In genomic region chr18:76668546-76668945, GRCh38 we compare ENCODE assay signal across 1 cellular context.
TF ChIP-seq lines count a peak whose summit lies in the region.

No MANE protein-coding gene starts in this region.

TF ChIP-seq in H1, 55 proteins besides CTCF, POLR2A, EP300 and RAD21 (continued from another document):
- no peak for TF ChIP-seq E2F6 (IDR thresholded peaks at IDR 0.05)
- TF ChIP-seq KDM1A (IDR thresholded peaks at IDR 0.05; ENCODE audit: borderline replicate concordance, low read length), result no peak
- TF ChIP-seq MAX (IDR thresholded peaks at IDR 0.05), result no peak
- TF ChIP-seq CHD2 (IDR thresholded peaks at IDR 0.05; ENCODE audit: low read length), result no peak
- TF ChIP-seq SIN3A (conservative IDR thresholded peaks at IDR 0.05 in 1 of 2, IDR thresholded peaks at IDR 0.05 in 1 of 2; ENCODE audit: low read depth in 1 of 2, low read length in 2 of 2), result no peak
- no peak for TF ChIP-seq RBBP5 (IDR thresholded peaks at IDR 0.05; ENCODE audit: borderline replicate concordance, low read depth, low read length)
- TF ChIP-seq SAP30 (IDR thresholded peaks at IDR 0.05; ENCODE audit: insufficient read depth, insufficient replicate concordance, low read length), result no peak
- TF ChIP-seq POU5F1 (IDR thresholded peaks at IDR 0.05; ENCODE audit: low read depth, low read length), result no peak
- TF ChIP-seq SUZ12 (IDR thresholded peaks at IDR 0.05; ENCODE audit: low read length), result no peak
- TF ChIP-seq HDAC2 (IDR thresholded peaks at IDR 0.05; ENCODE audit: borderline replicate concordance in 1 of 2, low read depth in 2 of 2, low read length in 2 of 2), result no peak
- TF ChIP-seq KDM4A (IDR thresholded peaks at IDR 0.05; ENCODE audit: low read depth, low read length, severe bottlenecking), result no peak
- no peak for TF ChIP-seq TEAD4 (IDR thresholded peaks at IDR 0.05; ENCODE audit: low read depth, low read length)
- TF ChIP-seq JUND (IDR thresholded peaks at IDR 0.05; ENCODE audit: low read length), result no peak
- TF ChIP-seq EGR1 (IDR thresholded peaks at IDR 0.05; ENCODE audit: borderline replicate concordance, low read depth, low read length), result no peak
- TF ChIP-seq SP1 (IDR thresholded peaks at IDR 0.05; ENCODE audit: low read depth, low read length), result no peak
